ENCODE assay signal across 8 cellular contexts in the genomic region with DNA sequence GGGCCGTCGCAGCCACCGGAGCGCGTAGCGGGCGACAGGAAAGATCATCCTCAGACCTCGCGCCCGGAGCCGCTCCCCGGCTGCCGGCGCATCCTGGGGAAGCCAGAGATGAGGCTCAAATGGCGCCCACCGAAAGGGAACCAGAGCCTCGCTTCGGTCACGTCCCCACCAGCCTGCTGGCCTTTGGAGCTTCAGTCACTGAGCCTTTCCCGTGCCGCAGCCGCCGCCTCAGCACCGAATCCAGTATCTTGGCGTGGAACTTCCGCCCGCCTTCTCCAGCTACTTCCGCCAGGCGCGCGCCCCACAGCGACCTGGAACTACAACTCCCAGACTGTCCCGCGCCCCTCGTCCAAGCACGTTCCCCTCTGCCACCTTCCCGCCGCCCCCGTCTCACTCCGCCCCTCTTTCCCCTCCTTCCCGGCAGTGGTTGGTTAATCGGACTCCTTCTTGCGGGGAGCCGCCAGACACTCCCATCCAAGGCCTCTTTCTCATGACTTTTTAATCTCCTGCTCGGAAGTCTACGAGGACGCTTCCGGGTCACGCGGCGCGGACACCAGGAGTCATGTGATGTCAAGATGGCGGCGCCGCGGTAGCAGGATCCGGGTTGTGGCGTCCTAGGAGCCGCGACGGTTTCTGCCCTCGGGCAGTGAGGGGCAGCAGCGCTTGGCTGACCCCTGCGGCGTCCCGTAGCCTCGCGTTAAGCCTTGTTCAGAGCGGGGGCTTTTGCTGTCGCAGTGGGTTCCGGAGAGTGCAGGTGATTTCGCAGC. TPM values are rescaled to one million over a fixed set of nuclear protein-coding genes. Genes with fewer than 3 reads are reported as not detected.
A peak's percentile ranks its signal among the peaks of the same experiment; 100 is the strongest.
DNase-seq lines count a peak whose midpoint lies in the region; ATAC-seq and TF ChIP-seq lines count a peak whose summit lies in the region.

A gene with protein sequence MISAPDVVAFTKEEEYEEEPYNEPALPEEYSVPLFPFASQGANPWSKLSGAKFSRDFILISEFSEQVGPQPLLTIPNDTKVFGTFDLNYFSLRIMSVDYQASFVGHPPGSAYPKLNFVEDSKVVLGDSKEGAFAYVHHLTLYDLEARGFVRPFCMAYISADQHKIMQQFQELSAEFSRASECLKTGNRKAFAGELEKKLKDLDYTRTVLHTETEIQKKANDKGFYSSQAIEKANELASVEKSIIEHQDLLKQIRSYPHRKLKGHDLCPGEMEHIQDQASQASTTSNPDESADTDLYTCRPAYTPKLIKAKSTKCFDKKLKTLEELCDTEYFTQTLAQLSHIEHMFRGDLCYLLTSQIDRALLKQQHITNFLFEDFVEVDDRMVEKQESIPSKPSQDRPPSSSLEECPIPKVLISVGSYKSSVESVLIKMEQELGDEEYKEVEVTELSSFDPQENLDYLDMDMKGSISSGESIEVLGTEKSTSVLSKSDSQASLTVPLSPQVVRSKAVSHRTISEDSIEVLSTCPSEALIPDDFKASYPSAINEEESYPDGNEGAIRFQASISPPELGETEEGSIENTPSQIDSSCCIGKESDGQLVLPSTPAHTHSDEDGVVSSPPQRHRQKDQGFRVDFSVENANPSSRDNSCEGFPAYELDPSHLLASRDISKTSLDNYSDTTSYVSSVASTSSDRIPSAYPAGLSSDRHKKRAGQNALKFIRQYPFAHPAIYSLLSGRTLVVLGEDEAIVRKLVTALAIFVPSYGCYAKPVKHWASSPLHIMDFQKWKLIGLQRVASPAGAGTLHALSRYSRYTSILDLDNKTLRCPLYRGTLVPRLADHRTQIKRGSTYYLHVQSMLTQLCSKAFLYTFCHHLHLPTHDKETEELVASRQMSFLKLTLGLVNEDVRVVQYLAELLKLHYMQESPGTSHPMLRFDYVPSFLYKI (plus strand): TSS at position 563 of the 767 bp plus-strand sequence. CDS start 497 bp downstream, outside the sequence.
A gene with protein sequence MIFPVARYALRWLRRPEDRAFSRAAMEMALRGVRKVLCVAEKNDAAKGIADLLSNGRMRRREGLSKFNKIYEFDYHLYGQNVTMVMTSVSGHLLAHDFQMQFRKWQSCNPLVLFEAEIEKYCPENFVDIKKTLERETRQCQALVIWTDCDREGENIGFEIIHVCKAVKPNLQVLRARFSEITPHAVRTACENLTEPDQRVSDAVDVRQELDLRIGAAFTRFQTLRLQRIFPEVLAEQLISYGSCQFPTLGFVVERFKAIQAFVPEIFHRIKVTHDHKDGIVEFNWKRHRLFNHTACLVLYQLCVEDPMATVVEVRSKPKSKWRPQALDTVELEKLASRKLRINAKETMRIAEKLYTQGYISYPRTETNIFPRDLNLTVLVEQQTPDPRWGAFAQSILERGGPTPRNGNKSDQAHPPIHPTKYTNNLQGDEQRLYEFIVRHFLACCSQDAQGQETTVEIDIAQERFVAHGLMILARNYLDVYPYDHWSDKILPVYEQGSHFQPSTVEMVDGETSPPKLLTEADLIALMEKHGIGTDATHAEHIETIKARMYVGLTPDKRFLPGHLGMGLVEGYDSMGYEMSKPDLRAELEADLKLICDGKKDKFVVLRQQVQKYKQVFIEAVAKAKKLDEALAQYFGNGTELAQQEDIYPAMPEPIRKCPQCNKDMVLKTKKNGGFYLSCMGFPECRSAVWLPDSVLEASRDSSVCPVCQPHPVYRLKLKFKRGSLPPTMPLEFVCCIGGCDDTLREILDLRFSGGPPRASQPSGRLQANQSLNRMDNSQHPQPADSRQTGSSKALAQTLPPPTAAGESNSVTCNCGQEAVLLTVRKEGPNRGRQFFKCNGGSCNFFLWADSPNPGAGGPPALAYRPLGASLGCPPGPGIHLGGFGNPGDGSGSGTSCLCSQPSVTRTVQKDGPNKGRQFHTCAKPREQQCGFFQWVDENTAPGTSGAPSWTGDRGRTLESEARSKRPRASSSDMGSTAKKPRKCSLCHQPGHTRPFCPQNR (minus strand): TSS at position 264 of the 767 bp plus-strand sequence. CDS start 216 bp downstream, at position 48.

- H3K4me3 ChIP-seq in choroid plexus epithelial cell (ENCODE audit: low read depth, low read length) (peak within 1 kb of the TSS; percentile 93), kidney epithelial cell (ENCODE audit: low read depth, low read length) (peak within 1 kb of the TSS; percentile 78)

- H3K36me3 ChIP-seq in kidney epithelial cell (ENCODE audit: control insufficient read depth, insufficient read depth, low read length): peaks cover 3% of the 10 kb centered on the region

- H3K27ac Mint-ChIP-seq in activated CD4-positive, alpha-beta T cell treated with anti-CD3 and anti-CD28 coated beads for 36 hours: peak within 1 kb of the TSS; percentile 100

- peak within 1 kb of the TSS; percentile 85 for H3K4me3 Mint-ChIP-seq in activated CD4-positive, alpha-beta T cell treated with anti-CD3 and anti-CD28 coated beads for 36 hours

- peaks cover 37% of the 10 kb centered on the region for H3K36me3 Mint-ChIP-seq in activated CD4-positive, alpha-beta T cell treated with anti-CD3 and anti-CD28 coated beads for 36 hours (ENCODE audit: low read depth)

- H3K27me3 ChIP-seq in kidney epithelial cell (ENCODE audit: control insufficient read depth, insufficient read depth, low read length): no peaks in the 10 kb centered on the region

- no peak for TF ChIP-seq CTCF in choroid plexus epithelial cell (conservative IDR thresholded peaks at IDR 0.05; ENCODE audit: low read depth, low read length)
- TF ChIP-seq CTCF in kidney epithelial cell (IDR thresholded peaks at IDR 0.05; ENCODE audit: insufficient read depth, low read length, poor library complexity, severe bottlenecking): no peak

- ATAC-seq in HG03442 (IDR thresholded peaks at IDR 0.05; ENCODE audit: unreplicated experiment): peak; percentile 77
- ATAC-seq in activated CD4-positive, alpha-beta T cell treated with anti-CD3 and anti-CD28 coated beads for 36 hours: peak; percentile 95

- CTCF ChIA-PET in activated CD4-positive, alpha-beta T cell treated with anti-CD3 and anti-CD28 coated beads for 36 hours (lab: Charles Lee): interaction anchor here (0.9 to 1.1 kb wide), 2 partner anchors 13 to 54 kb away, joined by 3 read pairs; no protein-coding TSS in a partner anchor

- no peaks in the 10 kb centered on the region for H3K27me3 Mint-ChIP-seq in activated CD4-positive, alpha-beta T cell treated with anti-CD3 and anti-CD28 coated beads for 36 hours

- POLR2A ChIA-PET in activated CD4-positive, alpha-beta T cell treated with anti-CD3 and anti-CD28 coated beads for 36 hours (lab: Charles Lee): interaction anchor here (0.6 to 1.0 kb wide), 2 partner anchors 132 to 631 kb away, joined by 4 to 5 read pairs; no protein-coding TSS in a partner anchor

- no peaks in the 10 kb centered on the region for H3K9me3 Mint-ChIP-seq in activated CD4-positive, alpha-beta T cell treated with anti-CD3 and anti-CD28 coated beads for 36 hours (ENCODE audit: low read depth)

- DNase-seq in Ammon's horn (ENCODE audit: low spot score): peak; percentile 99
- peak; percentile 84 for DNase-seq in GM19238 (ENCODE audit: insufficient read length, low spot score)
- DNase-seq in NCI-H524 (lab: John Stamatoyannopoulos, UW): peak; percentile 94
- DNase-seq in activated CD4-positive, alpha-beta T cell treated with anti-CD3 and anti-CD28 coated beads for 36 hours: peak; percentile 99
- peak; percentile 99 for DNase-seq in choroid plexus epithelial cell (ENCODE audit: low read depth)
- peak; percentile 96 for DNase-seq in kidney epithelial cell (ENCODE audit: low read depth)
- DNase-seq in stimulated activated CD4-positive, alpha-beta T cell treated with anti-CD3 and anti-CD28 coated beads, Interleukin-15, amount 100 ng/mL, for 48 hours (ENCODE audit: low read depth in 2 of 2): peak; percentile 96

- intact Hi-C loops in activated CD4-positive, alpha-beta T cell treated with anti-CD3 and anti-CD28 coated beads for 36 hours (cut with DNase I, micrococcal nuclease): loop anchor here (1.0 to 2.0 kb wide), 10 partner anchors 48 to 689 kb away; a partner anchor contains a TSS

- peaks cover 71% of the 10 kb centered on the region for H3K4me1 Mint-ChIP-seq in activated CD4-positive, alpha-beta T cell treated with anti-CD3 and anti-CD28 coated beads for 36 hours

RNA-seq across cellular contexts. Expression of the first gene that starts in this region (rescaled TPM):
- total RNA-seq in activated CD4-positive, alpha-beta T cell treated with anti-CD3 and anti-CD28 coated beads for 36 hours: 10 to 100 TPM; 13.2 to 14.5 TPM
- total RNA-seq in kidney epithelial cell: 30.2 and 30.8 TPM in 2 replicates

RNA-seq across cellular contexts. Expression of the second gene that starts in this region (rescaled TPM):
- total RNA-seq in activated CD4-positive, alpha-beta T cell treated with anti-CD3 and anti-CD28 coated beads for 36 hours: 10 to 100 TPM; 44.1 to 57.9 TPM
- total RNA-seq in kidney epithelial cell: 28.2 and 35.6 TPM in 2 replicates

Comparison
In these comparisons a context has a peak if more than half of its experiments do, and no peak if none do; other contexts are left out.
1. Peak in every context shown above with its lines: DNase-seq, ATAC-seq and H3K4me3 ChIP-seq.